1 cellular context compared by ENCODE assay signal in the genomic region with DNA sequence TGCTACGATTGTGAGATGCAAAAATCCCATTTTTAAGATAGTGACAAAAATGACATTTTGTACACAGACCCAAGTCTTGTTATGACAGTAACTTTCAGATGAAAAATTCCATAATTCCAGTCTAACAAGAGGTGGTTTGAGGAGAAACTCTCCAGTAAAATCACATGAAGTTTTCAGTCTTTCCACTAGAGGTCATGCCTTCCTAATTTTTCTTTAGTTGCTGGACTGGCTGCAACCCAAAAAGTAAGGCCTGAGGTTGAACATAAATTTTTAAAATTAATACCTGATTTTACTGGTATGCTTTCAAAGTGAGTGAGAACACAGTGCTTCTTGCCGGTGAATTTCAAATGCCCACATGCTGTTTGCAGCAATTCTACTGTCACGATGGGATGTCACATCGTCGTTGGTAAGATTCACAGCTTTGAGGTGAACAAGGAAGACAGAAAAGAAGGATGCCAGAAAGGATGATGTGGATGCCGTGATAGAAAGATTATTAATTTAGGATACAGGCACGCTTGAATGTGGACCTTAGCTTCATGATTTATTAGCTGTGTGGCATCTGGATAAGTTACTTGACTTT.
TF ChIP-seq lines count a peak whose summit lies in the region.

No MANE protein-coding gene starts in this region.

TF ChIP-seq in GM23338, 12 proteins besides CTCF, POLR2A, EP300 and RAD21 (continued from another document):
- no peak for TF ChIP-seq REST (IDR thresholded peaks at IDR 0.05; ENCODE audit: unreplicated experiment)
- TF ChIP-seq EZH2phosphoT487 (IDR thresholded peaks at IDR 0.05; ENCODE audit: unreplicated experiment), result no peak
- no peak for TF ChIP-seq EZH2 (IDR thresholded peaks at IDR 0.05; ENCODE audit: low read depth, unreplicated experiment)
- TF ChIP-seq ZNF331 (CRISPR knock-in tag; IDR thresholded peaks at IDR 0.05; ENCODE audit: low read depth), result no peak
- TF ChIP-seq ZNF114 (CRISPR knock-in tag; IDR thresholded peaks at IDR 0.05), result no peak
- TF ChIP-seq, protein P1, sequence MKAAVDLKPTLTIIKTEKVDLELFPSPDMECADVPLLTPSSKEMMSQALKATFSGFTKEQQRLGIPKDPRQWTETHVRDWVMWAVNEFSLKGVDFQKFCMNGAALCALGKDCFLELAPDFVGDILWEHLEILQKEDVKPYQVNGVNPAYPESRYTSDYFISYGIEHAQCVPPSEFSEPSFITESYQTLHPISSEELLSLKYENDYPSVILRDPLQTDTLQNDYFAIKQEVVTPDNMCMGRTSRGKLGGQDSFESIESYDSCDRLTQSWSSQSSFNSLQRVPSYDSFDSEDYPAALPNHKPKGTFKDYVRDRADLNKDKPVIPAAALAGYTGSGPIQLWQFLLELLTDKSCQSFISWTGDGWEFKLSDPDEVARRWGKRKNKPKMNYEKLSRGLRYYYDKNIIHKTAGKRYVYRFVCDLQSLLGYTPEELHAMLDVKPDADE (IDR thresholded peaks at IDR 0.05), result no peak
- no peak for TF ChIP-seq STAT1 (IDR thresholded peaks at IDR 0.05; ENCODE audit: unreplicated experiment)
- TF ChIP-seq POLR2AphosphoS5 (IDR thresholded peaks at IDR 0.05; ENCODE audit: low read depth), result no peak
- TF ChIP-seq NANOG (IDR thresholded peaks at IDR 0.05; ENCODE audit: borderline replicate concordance), result no peak
- no peak for TF ChIP-seq CREB1 (CRISPR knock-in tag; IDR thresholded peaks at IDR 0.05; ENCODE audit: low read depth)
- TF ChIP-seq JUNB (IDR thresholded peaks at IDR 0.05; ENCODE audit: unreplicated experiment), result no peak
TF ChIP-seq in GM23338: peak in this region for 0.
